ENCODE assay signal across 8 cellular contexts in the genomic region with DNA sequence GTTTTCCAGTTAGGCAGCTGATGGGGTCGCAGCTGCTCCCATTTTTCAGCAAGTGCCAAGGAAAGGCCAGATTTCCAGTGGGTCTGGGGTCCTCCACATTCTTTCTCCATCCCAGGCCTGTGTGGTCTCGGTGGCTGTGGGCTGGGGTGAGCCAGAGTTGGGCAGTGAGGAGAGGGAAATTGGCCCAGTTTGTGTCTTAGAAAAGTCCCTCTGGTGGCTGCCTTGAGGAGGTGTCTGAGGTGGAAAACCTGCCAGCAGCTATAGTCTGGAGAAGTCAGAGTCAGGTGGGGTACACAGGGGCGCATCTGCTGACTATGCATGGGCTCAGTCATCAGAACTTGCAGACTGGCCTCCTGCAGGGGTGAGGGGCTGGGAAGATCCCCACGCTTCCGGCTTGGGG. TPM values are rescaled to one million over a fixed set of nuclear protein-coding genes. Genes with fewer than 3 reads are reported as not detected.
DNase-seq lines count a peak whose midpoint lies in the region; ATAC-seq and TF ChIP-seq lines count a peak whose summit lies in the region.

No MANE protein-coding gene starts in this region.

- H3K9me3 Mint-ChIP-seq in GM23338, result no peaks in the 10 kb centered on the region

- H3K36me3 Mint-ChIP-seq in GM23338 (ENCODE audit: low read depth), result no peaks in the 10 kb centered on the region

- no peaks in the 10 kb centered on the region for H3F3A ChIP-seq in GM23338 (replicated peaks; ENCODE audit: low read depth)

- no peak overlapping the region for H3K4me3 Mint-ChIP-seq in GM23338

- peak; percentile 56 for DNase-seq in AG20443 (ENCODE audit: low spot score)
- DNase-seq in GM23338 (ENCODE audit: low spot score), result peak; percentile 85
- peak; percentile 70 for DNase-seq in hepatic stellate cell (ENCODE audit: low spot score)
- no peak for DNase-seq in NCI-H524 treated with DMSO at 0.1 percent for 48 hours (lab: John Stamatoyannopoulos, UW)
- DNase-seq in left colon, result no peak
- DNase-seq in activated CD4-positive, alpha-beta T cell treated with anti-CD3 and anti-CD28 coated beads for 48 hours, result no peak

- H3K36me3 ChIP-seq in GM23338 (ENCODE audit: insufficient read depth), result no peaks in the 10 kb centered on the region

- H3K79me2 ChIP-seq in GM23338 (replicated peaks; ENCODE audit: insufficient read depth), result no peaks in the 10 kb centered on the region

- H3K27me3 ChIP-seq in GM23338 (ENCODE audit: insufficient read depth), result no peaks in the 10 kb centered on the region

- peak overlapping the region; percentile 80; the same call in 1 of the 2 replicates for H3K27ac Mint-ChIP-seq in GM23338

- no peak overlapping the region for H3K4me3 ChIP-seq in GM23338

- TF ChIP-seq CTCF in GM23338 (conservative IDR thresholded peaks at IDR 0.05; ENCODE audit: low read depth in 2 of 2), result peak; percentile 47 to 61

- H3K27me3 Mint-ChIP-seq in GM23338 (ENCODE audit: insufficient read depth, low read depth, poor library complexity), result peaks cover 7% of the 10 kb centered on the region

- peaks cover 9% of the 10 kb centered on the region for H3K4me1 ChIP-seq in GM23338 (ENCODE audit: insufficient read depth)

- H4K20me1 ChIP-seq in GM23338 (replicated peaks; ENCODE audit: insufficient read depth), result no peaks in the 10 kb centered on the region

- no peak overlapping the region for H2AFZ ChIP-seq in GM23338

- no peak overlapping the region for H3K27ac ChIP-seq in GM23338 (ENCODE audit: low read depth)

- H3K4me2 ChIP-seq in GM23338, result no peak overlapping the region

- H3K9me2 ChIP-seq in GM23338 (ENCODE audit: insufficient read depth), result no peaks in the 10 kb centered on the region

- intact Hi-C loops in left colon (cut with DNase I, micrococcal nuclease), result no loop called here

- ATAC-seq in GM23338 (peak; percentile 89), SK-N-SH treated with all-trans-retinoic acid at 6 μM for 48 hours (peak; percentile 70), HG02610 (IDR thresholded peaks at IDR 0.05; ENCODE audit: unreplicated experiment) (no peak), left colon (no peak)

- peaks cover 29% of the 10 kb centered on the region for H3K4me1 Mint-ChIP-seq in GM23338

TF ChIP-seq in GM23338, 12 proteins besides CTCF, POLR2A, EP300 and RAD21 (continues in another document):
- no peak for TF ChIP-seq JUNB (IDR thresholded peaks at IDR 0.05; ENCODE audit: unreplicated experiment)

TF ChIP-seq in SK-N-SH treated with all-trans-retinoic acid at 6 μM for 48 hours, 23 proteins besides CTCF, POLR2A, EP300 and RAD21 (continues in another document):
- no peak for TF ChIP-seq ESRRG (CRISPR knock-in tag; IDR thresholded peaks at IDR 0.05)
- TF ChIP-seq, protein P1, sequence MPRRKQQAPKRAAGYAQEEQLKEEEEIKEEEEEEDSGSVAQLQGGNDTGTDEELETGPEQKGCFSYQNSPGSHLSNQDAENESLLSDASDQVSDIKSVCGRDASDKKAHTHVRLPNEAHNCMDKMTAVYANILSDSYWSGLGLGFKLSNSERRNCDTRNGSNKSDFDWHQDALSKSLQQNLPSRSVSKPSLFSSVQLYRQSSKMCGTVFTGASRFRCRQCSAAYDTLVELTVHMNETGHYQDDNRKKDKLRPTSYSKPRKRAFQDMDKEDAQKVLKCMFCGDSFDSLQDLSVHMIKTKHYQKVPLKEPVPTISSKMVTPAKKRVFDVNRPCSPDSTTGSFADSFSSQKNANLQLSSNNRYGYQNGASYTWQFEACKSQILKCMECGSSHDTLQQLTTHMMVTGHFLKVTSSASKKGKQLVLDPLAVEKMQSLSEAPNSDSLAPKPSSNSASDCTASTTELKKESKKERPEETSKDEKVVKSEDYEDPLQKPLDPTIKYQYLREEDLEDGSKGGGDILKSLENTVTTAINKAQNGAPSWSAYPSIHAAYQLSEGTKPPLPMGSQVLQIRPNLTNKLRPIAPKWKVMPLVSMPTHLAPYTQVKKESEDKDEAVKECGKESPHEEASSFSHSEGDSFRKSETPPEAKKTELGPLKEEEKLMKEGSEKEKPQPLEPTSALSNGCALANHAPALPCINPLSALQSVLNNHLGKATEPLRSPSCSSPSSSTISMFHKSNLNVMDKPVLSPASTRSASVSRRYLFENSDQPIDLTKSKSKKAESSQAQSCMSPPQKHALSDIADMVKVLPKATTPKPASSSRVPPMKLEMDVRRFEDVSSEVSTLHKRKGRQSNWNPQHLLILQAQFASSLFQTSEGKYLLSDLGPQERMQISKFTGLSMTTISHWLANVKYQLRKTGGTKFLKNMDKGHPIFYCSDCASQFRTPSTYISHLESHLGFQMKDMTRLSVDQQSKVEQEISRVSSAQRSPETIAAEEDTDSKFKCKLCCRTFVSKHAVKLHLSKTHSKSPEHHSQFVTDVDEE (CRISPR knock-in tag; IDR thresholded peaks at IDR 0.05), result no peak
- no peak for TF ChIP-seq RARB (CRISPR knock-in tag; IDR thresholded peaks at IDR 0.05)
- TF ChIP-seq, protein P2, sequence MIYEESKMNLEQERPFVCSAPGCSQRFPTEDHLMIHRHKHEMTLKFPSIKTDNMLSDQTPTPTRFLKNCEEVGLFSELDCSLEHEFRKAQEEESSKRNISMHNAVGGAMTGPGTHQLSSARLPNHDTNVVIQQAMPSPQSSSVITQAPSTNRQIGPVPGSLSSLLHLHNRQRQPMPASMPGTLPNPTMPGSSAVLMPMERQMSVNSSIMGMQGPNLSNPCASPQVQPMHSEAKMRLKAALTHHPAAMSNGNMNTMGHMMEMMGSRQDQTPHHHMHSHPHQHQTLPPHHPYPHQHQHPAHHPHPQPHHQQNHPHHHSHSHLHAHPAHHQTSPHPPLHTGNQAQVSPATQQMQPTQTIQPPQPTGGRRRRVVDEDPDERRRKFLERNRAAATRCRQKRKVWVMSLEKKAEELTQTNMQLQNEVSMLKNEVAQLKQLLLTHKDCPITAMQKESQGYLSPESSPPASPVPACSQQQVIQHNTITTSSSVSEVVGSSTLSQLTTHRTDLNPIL (CRISPR knock-in tag; IDR thresholded peaks at IDR 0.05; ENCODE audit: low read depth), result no peak
- no peak for TF ChIP-seq ZNF565 (CRISPR knock-in tag; conservative IDR thresholded peaks at IDR 0.05; ENCODE audit: low read depth)
- TF ChIP-seq OSR1 (CRISPR knock-in tag; IDR thresholded peaks at IDR 0.05), result no peak
- no peak for TF ChIP-seq SNAI2 (CRISPR knock-in tag; IDR thresholded peaks at IDR 0.05)
- no peak for TF ChIP-seq ZC3H10 (CRISPR knock-in tag; IDR thresholded peaks at IDR 0.05)
- no peak for TF ChIP-seq ZFP3 (CRISPR knock-in tag; IDR thresholded peaks at IDR 0.05)
- TF ChIP-seq TOX (CRISPR knock-in tag; IDR thresholded peaks at IDR 0.05; ENCODE audit: borderline replicate concordance), result no peak
- TF ChIP-seq ARNTL (CRISPR knock-in tag; IDR thresholded peaks at IDR 0.05; ENCODE audit: borderline replicate concordance, low read depth), result no peak
- TF ChIP-seq CSDC2 (CRISPR knock-in tag; IDR thresholded peaks at IDR 0.05), result no peak
- TF ChIP-seq ISL1 (CRISPR knock-in tag; IDR thresholded peaks at IDR 0.05), result no peak
- TF ChIP-seq ZNF8 (CRISPR knock-in tag; IDR thresholded peaks at IDR 0.05), result no peak
- TF ChIP-seq, protein P3, sequence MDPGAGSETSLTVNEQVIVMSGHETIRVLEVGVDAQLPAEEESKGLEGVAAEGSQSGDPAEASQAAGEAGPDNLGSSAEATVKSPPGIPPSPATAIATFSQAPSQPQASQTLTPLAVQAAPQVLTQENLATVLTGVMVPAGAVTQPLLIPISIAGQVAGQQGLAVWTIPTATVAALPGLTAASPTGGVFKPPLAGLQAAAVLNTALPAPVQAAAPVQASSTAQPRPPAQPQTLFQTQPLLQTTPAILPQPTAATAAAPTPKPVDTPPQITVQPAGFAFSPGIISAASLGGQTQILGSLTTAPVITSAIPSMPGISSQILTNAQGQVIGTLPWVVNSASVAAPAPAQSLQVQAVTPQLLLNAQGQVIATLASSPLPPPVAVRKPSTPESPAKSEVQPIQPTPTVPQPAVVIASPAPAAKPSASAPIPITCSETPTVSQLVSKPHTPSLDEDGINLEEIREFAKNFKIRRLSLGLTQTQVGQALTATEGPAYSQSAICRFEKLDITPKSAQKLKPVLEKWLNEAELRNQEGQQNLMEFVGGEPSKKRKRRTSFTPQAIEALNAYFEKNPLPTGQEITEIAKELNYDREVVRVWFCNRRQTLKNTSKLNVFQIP (CRISPR knock-in tag; IDR thresholded peaks at IDR 0.05; ENCODE audit: borderline replicate concordance, low read depth), result no peak
- TF ChIP-seq, protein P4, sequence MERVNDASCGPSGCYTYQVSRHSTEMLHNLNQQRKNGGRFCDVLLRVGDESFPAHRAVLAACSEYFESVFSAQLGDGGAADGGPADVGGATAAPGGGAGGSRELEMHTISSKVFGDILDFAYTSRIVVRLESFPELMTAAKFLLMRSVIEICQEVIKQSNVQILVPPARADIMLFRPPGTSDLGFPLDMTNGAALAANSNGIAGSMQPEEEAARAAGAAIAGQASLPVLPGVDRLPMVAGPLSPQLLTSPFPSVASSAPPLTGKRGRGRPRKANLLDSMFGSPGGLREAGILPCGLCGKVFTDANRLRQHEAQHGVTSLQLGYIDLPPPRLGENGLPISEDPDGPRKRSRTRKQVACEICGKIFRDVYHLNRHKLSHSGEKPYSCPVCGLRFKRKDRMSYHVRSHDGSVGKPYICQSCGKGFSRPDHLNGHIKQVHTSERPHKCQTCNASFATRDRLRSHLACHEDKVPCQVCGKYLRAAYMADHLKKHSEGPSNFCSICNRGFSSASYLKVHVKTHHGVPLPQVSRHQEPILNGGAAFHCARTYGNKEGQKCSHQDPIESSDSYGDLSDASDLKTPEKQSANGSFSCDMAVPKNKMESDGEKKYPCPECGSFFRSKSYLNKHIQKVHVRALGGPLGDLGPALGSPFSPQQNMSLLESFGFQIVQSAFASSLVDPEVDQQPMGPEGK (CRISPR knock-in tag; IDR thresholded peaks at IDR 0.05; ENCODE audit: borderline replicate concordance), result no peak
- TF ChIP-seq GLIS3 (CRISPR knock-in tag; IDR thresholded peaks at IDR 0.05), result no peak

RNA-seq across cellular contexts. Expression of a gene that starts 30.5 kb away (rescaled TPM):
- not detected in 2 replicates for total RNA-seq in GM23338 (2014; rRNA removed; shearing (Covaris generic))
- not detected in 2 replicates for polyA plus RNA-seq in GM23338 (2016; fragmentation: Nextera tagmentation; extraction: Ambion mirVana)
- total RNA-seq in left colon, result not detected

RNA-seq across cellular contexts. Expression of a gene that starts 46.6 kb away (rescaled TPM):
- 13.7 and 27.7 TPM in 2 replicates for total RNA-seq in GM23338 (2014; rRNA removed; shearing (Covaris generic))
- 14.3 TPM in 2 replicates for polyA plus RNA-seq in GM23338 (2016; fragmentation: Nextera tagmentation; extraction: Ambion mirVana)
- 10 to 100 TPM; 17.5 to 20.8 TPM for total RNA-seq in left colon

RNA-seq across cellular contexts. Expression of a gene that starts 46.6 kb away (rescaled TPM):
- total RNA-seq in GM23338 (2014; rRNA removed; shearing (Covaris generic)), result 46.6 and 62.4 TPM in 2 replicates
- 232 and 238 TPM in 2 replicates for polyA plus RNA-seq in GM23338 (2016; fragmentation: Nextera tagmentation; extraction: Ambion mirVana)
- total RNA-seq in left colon, result 10 to 100 TPM; 71.7 to 87.8 TPM

Comparison
In these comparisons a context has a peak if more than half of its experiments do, and no peak if none do; other contexts are left out.
1. DNase-seq: peak in AG20443 (single experiment), GM23338 (single experiment) and hepatic stellate cell (single experiment); none in NCI-H524 treated with DMSO at 0.1 percent for 48 hours (single experiment), left colon (0 of 2) and activated CD4-positive, alpha-beta T cell treated with anti-CD3 and anti-CD28 coated beads for 48 hours (single experiment).
2. ATAC-seq: peak in GM23338 (single experiment) and SK-N-SH treated with all-trans-retinoic acid at 6 μM for 48 hours (single experiment); none in HG02610 (single experiment) and left colon (single experiment).